In genomic region chr15:56491110-56491722, GRCh38 we compare ENCODE assay signal across 8 cellular contexts.
DNase-seq lines count a peak whose midpoint lies in the region; ATAC-seq and FAIRE-seq lines count a peak whose summit lies in the region.

No MANE protein-coding gene starts in this region.

- peak; percentile 89 for FAIRE-seq in endometrium (lab: Jason Lieb, UNC)

- H3K27ac Mint-ChIP-seq in stimulated activated naive B cell treated with anti-CD40 and anti-IgM and Interleukin-4, amounts not matched to agents 10 μg/mL and 1 μg/mL and 100 μg/mL, for 72 hours, result no peak overlapping the region

- DNase-seq in EL (peak; percentile 71), NCI-H524 (lab: John Stamatoyannopoulos, UW) (peak; percentile 72 to 88), middle frontal gyrus (ENCODE audit: extremely low spot score, low spot score) (peak; percentile 75)
- peak; percentile 58 to 69 for DNase-seq in activated CD4-positive, alpha-beta T cell treated with anti-CD3 and anti-CD28 coated beads, Interleukin-2, amount 50 U/mL, for 48 hours
- DNase-seq in stimulated activated naive B cell treated with anti-CD40 and anti-IgM and Interleukin-4, amounts not matched to agents 10 μg/mL and 1 μg/mL and 100 μg/mL, for 72 hours, result peak; percentile 39

- H3K27me3 Mint-ChIP-seq in stimulated activated naive B cell treated with anti-CD40 and anti-IgM and Interleukin-4, amounts not matched to agents 10 μg/mL and 1 μg/mL and 100 μg/mL, for 72 hours, result no peaks in the 10 kb centered on the region

- H3K36me3 Mint-ChIP-seq in stimulated activated naive B cell treated with anti-CD40 and anti-IgM and Interleukin-4, amounts not matched to agents 10 μg/mL and 1 μg/mL and 100 μg/mL, for 72 hours, result no peaks in the 10 kb centered on the region

- H3K9me3 Mint-ChIP-seq in stimulated activated naive B cell treated with anti-CD40 and anti-IgM and Interleukin-4, amounts not matched to agents 10 μg/mL and 1 μg/mL and 100 μg/mL, for 72 hours, result no peaks in the 10 kb centered on the region

- ATAC-seq in HG02870 (IDR thresholded peaks at IDR 0.05; ENCODE audit: unreplicated experiment) (peak; percentile 50), HG03039 (IDR thresholded peaks at IDR 0.05; ENCODE audit: unreplicated experiment) (no peak)
- ATAC-seq in stimulated activated naive B cell treated with anti-CD40 and anti-IgM and Interleukin-4, amounts not matched to agents 10 μg/mL and 1 μg/mL and 100 μg/mL, for 72 hours (replicated peaks), result peak; percentile 79 to 94

- no peaks in the 10 kb centered on the region for H3K4me1 Mint-ChIP-seq in stimulated activated naive B cell treated with anti-CD40 and anti-IgM and Interleukin-4, amounts not matched to agents 10 μg/mL and 1 μg/mL and 100 μg/mL, for 72 hours

- H3K4me3 Mint-ChIP-seq in stimulated activated naive B cell treated with anti-CD40 and anti-IgM and Interleukin-4, amounts not matched to agents 10 μg/mL and 1 μg/mL and 100 μg/mL, for 72 hours, result no peak overlapping the region
